ENCODE assay signal across 10 cellular contexts in genomic region chr1:160217466-160218165, GRCh38. TPM values are rescaled to one million over a fixed set of nuclear protein-coding genes. Genes with fewer than 3 reads are reported as not detected.
DNase-seq lines count a peak whose midpoint lies in the region; ATAC-seq and TF ChIP-seq lines count a peak whose summit lies in the region.
"Had no signal": no experiment of that assay in that cellular context is flagged by ENCODE, and none has a peak within 500 bp of the region (broad histone marks: within the 10 kb centered on the region; RNA-seq: fewer than 3 reads in every experiment).

No MANE protein-coding gene starts in this region.

- peaks cover 62% of the 10 kb centered on the region for H3F3A ChIP-seq in SK-N-SH (replicated peaks; ENCODE audit: insufficient read depth)

- no peak overlapping the region for H3K4me2 ChIP-seq in SK-N-SH

- ATAC-seq in SK-N-SH treated with all-trans-retinoic acid at 6 μM for 48 hours (no peak; the same call in 2 of the 3 replicates), mucosa of descending colon (peak; percentile 74), GM18520 (IDR thresholded peaks at IDR 0.05; ENCODE audit: unreplicated experiment) (no peak)

- no peak for TF ChIP-seq EP300 in SK-N-SH (IDR thresholded peaks at IDR 0.05; ENCODE audit: borderline replicate concordance in 1 of 2, low read depth in 1 of 2, low read length in 1 of 2)

- H3K4me3 ChIP-seq in SK-N-SH (ENCODE audit: low read depth in 2 of 2, low read length in 1 of 2) (no peak overlapping the region), dorsolateral prefrontal cortex (peak overlapping the region in 2 of 59 donors; percentile 7 to 17), mucosa of descending colon (no peak overlapping the region), thyroid gland (replicated peaks in 1 of 3) (no peak overlapping the region)

- no peak for TF ChIP-seq CTCF in SK-N-SH (IDR thresholded peaks at IDR 0.05)
- TF ChIP-seq CTCF in dorsolateral prefrontal cortex (IDR thresholded peaks at IDR 0.05 in 54 of 56, conservative IDR thresholded peaks at IDR 0.05 in 2 of 56; ENCODE audit: low read depth in 1 of 56, partially characterized antibody in 56 of 56): no peak
- no peak for TF ChIP-seq CTCF in mucosa of descending colon (IDR thresholded peaks at IDR 0.05)
- TF ChIP-seq CTCF in thyroid gland (IDR thresholded peaks at IDR 0.05): no peak

- intact Hi-C loops in dorsolateral prefrontal cortex (cut with DNase I) (loop anchor here (2.0 to 5.0 kb wide), 3 partner anchors 25 to 55 kb away; no protein-coding TSS in a partner anchor), mucosa of descending colon (cut with DNase I, micrococcal nuclease) (no loop called here), thyroid gland (cut with DNase I) (no loop called here)

- peaks cover 11 to 18% of the 10 kb centered on the region in 2 experiments; a peak in 3 of 4 replicates for H3K4me1 ChIP-seq in SK-N-SH (ENCODE audit: control insufficient read depth in 1 of 2, insufficient read depth in 2 of 2, low read depth in 1 of 2, low read length in 1 of 2)
- H3K4me1 ChIP-seq in mucosa of descending colon (ENCODE audit: low read depth): peaks cover 6% of the 10 kb centered on the region
- peaks cover 42 to 43% of the 10 kb centered on the region in 2 donors for H3K4me1 ChIP-seq in thyroid gland

- CTCF ChIA-PET in SK-N-SH (lab: Yijun Ruan, JAX): interaction anchor here (3.0 to 5.5 kb wide), 8 partner anchors 10 to 131 kb away, joined by 21 to 141 read pairs (median 48); partner anchors contain the start of genes CASQ1 and PEA15

- no peaks in the 10 kb centered on the region for H3K9me2 ChIP-seq in SK-N-SH

- DNase-seq in SK-N-SH (no peak), dorsolateral prefrontal cortex (no peak), mucosa of descending colon (peak in 2 of 3 donors; percentile 41 to 56), thyroid gland (no peak), ecto neural progenitor cell (ENCODE audit: low spot score) (no peak), NCI-H187 treated with DMSO at 0.1 percent for 48 hours (lab: John Stamatoyannopoulos, UW) (no peak)
- DNase-seq: effector CD4-positive, alpha-beta T cell had no signal

- H3K79me2 ChIP-seq in SK-N-SH (ENCODE audit: insufficient read depth): no peaks in the 10 kb centered on the region

- no peak overlapping the region for H3K9ac ChIP-seq in SK-N-SH

- H3K27me3 ChIP-seq in SK-N-SH (ENCODE audit: insufficient read depth) (no peaks in the 10 kb centered on the region), dorsolateral prefrontal cortex (no peaks in the 10 kb centered on the region), thyroid gland (no peaks in the 10 kb centered on the region)

- no peaks in the 10 kb centered on the region for H3K9me3 ChIP-seq in SK-N-SH
- H3K9me3 ChIP-seq in mucosa of descending colon: no peaks in the 10 kb centered on the region
- H3K9me3 ChIP-seq in thyroid gland: no peaks in the 10 kb centered on the region

- WGBS in SK-N-SH (ENCODE audit: low lambda C conversion rate): 93% methylated on average over 6 of the region's 11 CpGs
- WGBS in thyroid gland, 2 donors: 49 to 62% methylated on average over 11 of the region's 11 CpGs

- no peak overlapping the region for H2AFZ ChIP-seq in SK-N-SH (ENCODE audit: low read depth)

- peaks cover 72 to 94% of the 10 kb centered on the region in 2 experiments for H3K36me3 ChIP-seq in SK-N-SH (replicated peaks in 1 of 2; ENCODE audit: control insufficient read depth in 1 of 2, insufficient read depth in 2 of 2, low read length in 1 of 2)
- H3K36me3 ChIP-seq in mucosa of descending colon (ENCODE audit: low read depth): no peaks in the 10 kb centered on the region
- peaks cover 40 to 62% of the 10 kb centered on the region in 2 donors for H3K36me3 ChIP-seq in thyroid gland

- POLR2A ChIA-PET in SK-N-SH (lab: Yijun Ruan, JAX): no interaction called here

- H3K27ac ChIP-seq in SK-N-SH (ENCODE audit: low read depth in 2 of 2, low read length in 1 of 2) (peak overlapping the region; percentile 45 to 55; a peak in 3 of 4 replicates), dorsolateral prefrontal cortex (peak overlapping the region; percentile 52 to 98 (median 87)), thyroid gland (peak overlapping the region; percentile 20 to 79 (median 69))

- TF ChIP-seq RAD21 in SK-N-SH (IDR thresholded peaks at IDR 0.05; ENCODE audit: low read length): no peak

- TF ChIP-seq POLR2A in thyroid gland (IDR thresholded peaks at IDR 0.05): no peak

- no peaks in the 10 kb centered on the region; the same call in 1 of the 2 replicates for H4K20me1 ChIP-seq in SK-N-SH (ENCODE audit: insufficient read depth)

TF ChIP-seq in SK-N-SH, 30 proteins besides CTCF, POLR2A, EP300 and RAD21:
- TF ChIP-seq TAF1 (IDR thresholded peaks at IDR 0.05; ENCODE audit: borderline replicate concordance, low read depth, low read length): no peak

TF ChIP-seq in SK-N-SH treated with all-trans-retinoic acid at 6 μM for 48 hours, 23 proteins besides CTCF, POLR2A, EP300 and RAD21 (continues in another document):
- no peak for TF ChIP-seq TOX (CRISPR knock-in tag; IDR thresholded peaks at IDR 0.05; ENCODE audit: borderline replicate concordance)
- no peak for TF ChIP-seq CSRNP3 (CRISPR knock-in tag; IDR thresholded peaks at IDR 0.05)
- no peak for TF ChIP-seq ZFP3 (CRISPR knock-in tag; IDR thresholded peaks at IDR 0.05)
- TF ChIP-seq, protein P1, sequence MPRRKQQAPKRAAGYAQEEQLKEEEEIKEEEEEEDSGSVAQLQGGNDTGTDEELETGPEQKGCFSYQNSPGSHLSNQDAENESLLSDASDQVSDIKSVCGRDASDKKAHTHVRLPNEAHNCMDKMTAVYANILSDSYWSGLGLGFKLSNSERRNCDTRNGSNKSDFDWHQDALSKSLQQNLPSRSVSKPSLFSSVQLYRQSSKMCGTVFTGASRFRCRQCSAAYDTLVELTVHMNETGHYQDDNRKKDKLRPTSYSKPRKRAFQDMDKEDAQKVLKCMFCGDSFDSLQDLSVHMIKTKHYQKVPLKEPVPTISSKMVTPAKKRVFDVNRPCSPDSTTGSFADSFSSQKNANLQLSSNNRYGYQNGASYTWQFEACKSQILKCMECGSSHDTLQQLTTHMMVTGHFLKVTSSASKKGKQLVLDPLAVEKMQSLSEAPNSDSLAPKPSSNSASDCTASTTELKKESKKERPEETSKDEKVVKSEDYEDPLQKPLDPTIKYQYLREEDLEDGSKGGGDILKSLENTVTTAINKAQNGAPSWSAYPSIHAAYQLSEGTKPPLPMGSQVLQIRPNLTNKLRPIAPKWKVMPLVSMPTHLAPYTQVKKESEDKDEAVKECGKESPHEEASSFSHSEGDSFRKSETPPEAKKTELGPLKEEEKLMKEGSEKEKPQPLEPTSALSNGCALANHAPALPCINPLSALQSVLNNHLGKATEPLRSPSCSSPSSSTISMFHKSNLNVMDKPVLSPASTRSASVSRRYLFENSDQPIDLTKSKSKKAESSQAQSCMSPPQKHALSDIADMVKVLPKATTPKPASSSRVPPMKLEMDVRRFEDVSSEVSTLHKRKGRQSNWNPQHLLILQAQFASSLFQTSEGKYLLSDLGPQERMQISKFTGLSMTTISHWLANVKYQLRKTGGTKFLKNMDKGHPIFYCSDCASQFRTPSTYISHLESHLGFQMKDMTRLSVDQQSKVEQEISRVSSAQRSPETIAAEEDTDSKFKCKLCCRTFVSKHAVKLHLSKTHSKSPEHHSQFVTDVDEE (CRISPR knock-in tag; IDR thresholded peaks at IDR 0.05): no peak
- no peak for TF ChIP-seq BACH2 (CRISPR knock-in tag; IDR thresholded peaks at IDR 0.05; ENCODE audit: borderline replicate concordance)
- no peak for TF ChIP-seq RARB (CRISPR knock-in tag; IDR thresholded peaks at IDR 0.05)
- TF ChIP-seq ZFP30 (CRISPR knock-in tag; IDR thresholded peaks at IDR 0.05): no peak
- no peak for TF ChIP-seq ZNF70 (CRISPR knock-in tag; IDR thresholded peaks at IDR 0.05)
- TF ChIP-seq PPARA (CRISPR knock-in tag; IDR thresholded peaks at IDR 0.05; ENCODE audit: borderline replicate concordance): no peak
- no peak for TF ChIP-seq ZNF8 (CRISPR knock-in tag; IDR thresholded peaks at IDR 0.05)
- no peak for TF ChIP-seq SNAI2 (CRISPR knock-in tag; IDR thresholded peaks at IDR 0.05)
- TF ChIP-seq ISL1 (CRISPR knock-in tag; IDR thresholded peaks at IDR 0.05): no peak
- TF ChIP-seq ARNTL (CRISPR knock-in tag; IDR thresholded peaks at IDR 0.05; ENCODE audit: borderline replicate concordance, low read depth): no peak
- no peak for TF ChIP-seq ESRRG (CRISPR knock-in tag; IDR thresholded peaks at IDR 0.05)

RNA-seq across cellular contexts. Expression of gene PEA15, which starts 12.4 kb away (rescaled TPM):
- polyA plus RNA-seq in SK-N-SH (2012; rRNA removed): 322 and 382 TPM in 2 replicates
- polyA plus RNA-seq in SK-N-SH (2012; cell fraction: cytosol; rRNA removed): 313 and 411 TPM in 2 replicates
- 176 and 239 TPM in 2 replicates for polyA plus RNA-seq in SK-N-SH (2012; cell fraction: nucleus; rRNA removed)
- total RNA-seq in dorsolateral prefrontal cortex: 100 to 1,000 TPM; 342 to 812 (median 617) TPM
- total RNA-seq in mucosa of descending colon: 100 to 1,000 TPM in 1 of 3 donors, 10 to 100 TPM in 2; 31.6 to 125 (median 36.6) TPM
- total RNA-seq in thyroid gland: 10 to 100 TPM; 47.9 to 68.5 (median 50.2) TPM

RNA-seq across cellular contexts. Expression of gene CASQ1, which starts 27.2 kb away (rescaled TPM):
- polyA plus RNA-seq in SK-N-SH (2012; rRNA removed): 0.08 and 0.18 TPM in 2 replicates
- 0.06 and 0.10 TPM in 2 replicates for polyA plus RNA-seq in SK-N-SH (2012; cell fraction: cytosol; rRNA removed)
- polyA plus RNA-seq in SK-N-SH (2012; cell fraction: nucleus; rRNA removed): 0.10 and 0.11 TPM in 2 replicates
- 10 to 100 TPM in 94 of 120 experiments, 1 to 10 TPM in 26; 4.3 to 31.5 (median 14.0) TPM for total RNA-seq in dorsolateral prefrontal cortex
- total RNA-seq in mucosa of descending colon: under 1 TPM in 2 of 3 donors, not detected in 1; 0.34 to 0.82 TPM
- not detected for total RNA-seq in thyroid gland
- polyA plus RNA-seq: neural cell had no signal

RNA-seq across cellular contexts. Expression of gene DCAF8, which starts 44.7 kb away (rescaled TPM):
- 108 and 150 TPM in 2 replicates for polyA plus RNA-seq in SK-N-SH (2012; rRNA removed)
- 55.1 and 69.1 TPM in 2 replicates for polyA plus RNA-seq in SK-N-SH (2012; cell fraction: cytosol; rRNA removed)
- 383 and 570 TPM in 2 replicates for polyA plus RNA-seq in SK-N-SH (2012; cell fraction: nucleus; rRNA removed)
- total RNA-seq in dorsolateral prefrontal cortex (100 to 1,000 TPM; 111 to 260 (median 188) TPM), mucosa of descending colon (100 to 1,000 TPM in 2 of 3 donors, 10 to 100 TPM in 1; 96.7 to 146 (median 123) TPM), thyroid gland (100 to 1,000 TPM; 221 to 239 (median 228) TPM)

Comparison
In these comparisons a context has a peak if more than half of its experiments do, and no peak if none do; other contexts are left out.
1. DNase-seq: peak in mucosa of descending colon (2 of 3); none in SK-N-SH (single experiment), dorsolateral prefrontal cortex (0 of 10), thyroid gland (0 of 2), ecto neural progenitor cell (single experiment) and NCI-H187 treated with DMSO at 0.1 percent for 48 hours (single experiment).
2. intact Hi-C loops: an anchor here in dorsolateral prefrontal cortex (2.0 to 5.0 kb wide); none called in mucosa of descending colon and thyroid gland.
3. Peak in every context shown above with its lines, with median percentiles within 50 percentile points of each other: H3K27ac ChIP-seq.